1 cellular context compared by ENCODE assay signal in the genomic region with DNA sequence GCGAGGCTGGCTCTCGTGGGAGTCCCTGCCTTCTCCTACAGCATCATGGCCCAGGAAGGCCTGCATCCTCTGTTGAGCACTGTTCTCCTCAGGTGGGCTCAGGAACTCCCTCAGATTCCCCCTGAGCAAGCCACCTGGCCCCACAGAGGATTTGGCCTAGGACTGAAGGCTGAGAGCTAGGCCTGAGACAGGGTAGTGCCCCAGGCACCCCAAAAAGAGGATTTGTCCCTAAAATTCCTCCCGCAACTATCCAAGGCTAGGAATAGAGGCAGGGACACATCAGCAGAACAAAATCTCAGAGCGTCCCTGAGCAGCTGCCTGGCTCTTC.
TF ChIP-seq lines count a peak whose summit lies in the region.

No MANE protein-coding gene starts in this region.

TF ChIP-seq in K562, 482 proteins besides CTCF, POLR2A, EP300 and RAD21:
- TF ChIP-seq POLR2G (IDR thresholded peaks at IDR 0.05; ENCODE audit: low read depth, low read length) (no peak), STAG1 (CRISPR knock-in tag; IDR thresholded peaks at IDR 0.05; ENCODE audit: borderline replicate concordance) (no peak), FOXA1 (IDR thresholded peaks at IDR 0.05; ENCODE audit: borderline replicate concordance) (no peak), KHSRP (IDR thresholded peaks at IDR 0.05) (no peak), CC2D1A (IDR thresholded peaks at IDR 0.05) (no peak), PTRF (tag; IDR thresholded peaks at IDR 0.05) (no peak), FOXJ3 (CRISPR knock-in tag; IDR thresholded peaks at IDR 0.05) (no peak), NFIX (CRISPR knock-in tag; IDR thresholded peaks at IDR 0.05; ENCODE audit: low read depth) (no peak), MTA1 (IDR thresholded peaks at IDR 0.05; ENCODE audit: borderline replicate concordance) (no peak), BRD9 (IDR thresholded peaks at IDR 0.05; ENCODE audit: low read depth, partially characterized antibody) (no peak), HNRNPK (IDR thresholded peaks at IDR 0.05; ENCODE audit: low read depth, low read length, poor library complexity, severe bottlenecking) (no peak), RUNX1 (IDR thresholded peaks at IDR 0.05; ENCODE audit: low read depth) (no peak)
- TF ChIP-seq, protein P1, sequence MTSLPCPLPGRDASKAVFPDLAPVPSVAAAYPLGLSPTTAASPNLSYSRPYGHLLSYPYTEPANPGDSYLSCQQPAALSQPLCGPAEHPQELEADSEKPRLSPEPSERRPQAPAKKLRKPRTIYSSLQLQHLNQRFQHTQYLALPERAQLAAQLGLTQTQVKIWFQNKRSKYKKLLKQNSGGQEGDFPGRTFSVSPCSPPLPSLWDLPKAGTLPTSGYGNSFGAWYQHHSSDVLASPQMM (CRISPR knock-in tag; IDR thresholded peaks at IDR 0.05), result no peak
- TF ChIP-seq, protein P2, sequence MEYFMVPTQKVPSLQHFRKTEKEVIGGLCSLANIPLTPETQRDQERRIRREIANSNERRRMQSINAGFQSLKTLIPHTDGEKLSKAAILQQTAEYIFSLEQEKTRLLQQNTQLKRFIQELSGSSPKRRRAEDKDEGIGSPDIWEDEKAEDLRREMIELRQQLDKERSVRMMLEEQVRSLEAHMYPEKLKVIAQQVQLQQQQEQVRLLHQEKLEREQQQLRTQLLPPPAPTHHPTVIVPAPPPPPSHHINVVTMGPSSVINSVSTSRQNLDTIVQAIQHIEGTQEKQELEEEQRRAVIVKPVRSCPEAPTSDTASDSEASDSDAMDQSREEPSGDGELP (CRISPR knock-in tag; IDR thresholded peaks at IDR 0.05; ENCODE audit: borderline replicate concordance), result no peak
TF ChIP-seq in K562: peak in this region for 0.
